21 cellular contexts compared by ENCODE assay signal in the genomic region with DNA sequence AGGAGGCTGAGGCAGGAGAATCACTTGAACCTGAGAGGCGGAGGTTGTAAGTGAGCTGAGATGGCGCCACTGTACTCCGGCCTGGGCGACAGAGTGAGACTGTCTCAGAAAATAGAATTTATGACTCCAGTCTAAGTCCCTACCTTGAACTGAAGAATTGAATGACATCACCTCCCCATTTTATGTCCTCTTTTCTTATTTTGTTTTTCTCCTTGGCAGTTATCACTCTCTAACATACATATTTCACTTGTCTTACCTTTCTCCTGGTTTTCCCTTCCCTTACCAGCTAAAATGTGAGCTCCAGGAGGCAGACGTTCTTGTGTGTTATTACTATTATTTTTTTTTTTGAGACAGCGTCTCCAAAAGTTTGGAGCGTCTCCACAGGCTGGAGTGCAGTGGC. TPM values are rescaled to one million over a fixed set of nuclear protein-coding genes. Genes with fewer than 3 reads are reported as not detected.
A peak's percentile ranks its signal among the peaks of the same experiment; 100 is the strongest.
DNase-seq lines count a peak whose midpoint lies in the region; ATAC-seq and TF ChIP-seq lines count a peak whose summit lies in the region.
"Had no signal": no experiment of that assay in that cellular context is flagged by ENCODE, and none has a peak within 500 bp of the region (broad histone marks: within the 10 kb centered on the region; RNA-seq: fewer than 3 reads in every experiment).

No MANE protein-coding gene starts in this region.

- H2BK5ac ChIP-seq in H9 (ENCODE audit: insufficient read length, low read length): no peak overlapping the region

- no peak overlapping the region for H3K18ac ChIP-seq in H9 (ENCODE audit: insufficient read length, low read depth, low read length)

- no peak overlapping the region for H2AK5ac ChIP-seq in H9 (ENCODE audit: insufficient read length, low read length)

- peaks cover 22% of the 10 kb centered on the region; the same call in 1 of the 2 replicates for H3K36me3 ChIP-seq in Loucy (ENCODE audit: insufficient read depth, low read length)

- POLR2A ChIA-PET in activated CD4-positive, alpha-beta T cell treated with anti-CD3 and anti-CD28 coated beads for 36 hours (lab: Charles Lee): interaction anchor here (0.6 to 0.7 kb wide), 4 partner anchors 70 to 1617 kb away, joined by 3 read pairs; no protein-coding TSS in a partner anchor

- H3K27me3 Mint-ChIP-seq in activated CD4-positive, alpha-beta T cell treated with anti-CD3 and anti-CD28 coated beads for 36 hours: no peaks in the 10 kb centered on the region
- H3K27me3 Mint-ChIP-seq in activated CD4-positive, alpha-beta T cell treated with anti-CD3 and anti-CD28 coated beads, Interleukin-2, amount 10 ng/mL, durations not matched to agents 24 days and 14 days: no peaks in the 10 kb centered on the region
- H3K27me3 Mint-ChIP-seq in CD14-positive monocyte (ENCODE audit: low read depth in 3 of 3): peaks cover 0 to under 1% (median 0%) of the 10 kb centered on the region in 3 donors
- H3K27me3 Mint-ChIP-seq in central memory CD8-positive, alpha-beta T cell: no peaks in the 10 kb centered on the region
- H3K27me3 Mint-ChIP-seq in H9 (ENCODE audit: low read depth): no peaks in the 10 kb centered on the region

- H2BK12ac ChIP-seq in H9 (ENCODE audit: insufficient read length, low read depth, low read length): no peak overlapping the region

- no peak overlapping the region for H4K5ac ChIP-seq in H9 (ENCODE audit: insufficient read length, low read depth, low read length)

- H3K79me2 ChIP-seq in Loucy (ENCODE audit: insufficient read depth, low read length) (peaks cover 94% of the 10 kb centered on the region), H9 (ENCODE audit: insufficient read depth, low read length) (peaks cover 9% of the 10 kb centered on the region; the same call in 1 of the 2 replicates)

- H4K20me1 ChIP-seq in Loucy (ENCODE audit: insufficient read depth, low read length, poor library complexity, severe bottlenecking) (peaks cover 47% of the 10 kb centered on the region), H9 (ENCODE audit: control insufficient read depth, insufficient read depth, insufficient read length) (peaks cover 4% of the 10 kb centered on the region)

- H3K9me2 ChIP-seq in Loucy (replicated peaks; ENCODE audit: low read depth, low read length): no peaks in the 10 kb centered on the region

- no peak overlapping the region for H3K9ac ChIP-seq in Loucy (ENCODE audit: low read depth, low read length, poor library complexity, severe bottlenecking)
- no peak overlapping the region for H3K9ac ChIP-seq in H9 (ENCODE audit: extremely low read depth, insufficient read length, low read length)
- H3K9ac ChIP-seq: GM23248 had no signal

- no peak overlapping the region for H3T11ph ChIP-seq in H9 (ENCODE audit: low read length)

- H3K79me1 ChIP-seq in H9 (ENCODE audit: insufficient read depth, low read depth, low read length, poor library complexity, severe bottlenecking): no peaks in the 10 kb centered on the region

- TF ChIP-seq CTCF in CD14-positive monocyte (IDR thresholded peaks at IDR 0.05): no peak
- no peak for TF ChIP-seq CTCF in Loucy (conservative IDR thresholded peaks at IDR 0.05; ENCODE audit: low read length)
- no peak for TF ChIP-seq CTCF in H9 (conservative IDR thresholded peaks at IDR 0.05)

- H3K27ac ChIP-seq in H9 (ENCODE audit: insufficient read length, low read depth, low read length): no peak overlapping the region
- H3K27ac ChIP-seq: C4-2B, GM23248 had no signal

- DNase-seq in activated CD4-positive, alpha-beta T cell treated with anti-CD3 and anti-CD28 coated beads for 36 hours: no peak
- no peak for DNase-seq in activated CD4-positive, alpha-beta T cell treated with anti-CD3 and anti-CD28 coated beads, Interleukin-2, amount 10 ng/mL, durations not matched to agents 24 days and 14 days
- no peak for DNase-seq in CD14-positive monocyte (ENCODE audit: low spot score)
- no peak for DNase-seq in central memory CD8-positive, alpha-beta T cell (ENCODE audit: low spot score in 2 of 2)
- DNase-seq in H9: no peak
- DNase-seq in AG08396 (ENCODE audit: low spot score): no peak
- DNase-seq: 8988T, DND-41, GDM1, GM23248, HFFc6, KG1, NCI-H1092 treated with DMSO at 0.1 percent for 48 hours, NCI-H1694, NCI-H2107, NCI-H226, PC-3 had no signal

- H4K8ac ChIP-seq in H9 (replicated peaks; ENCODE audit: insufficient read length, low read depth, low read length): no peak overlapping the region

- H3K9me3 ChIP-seq in Loucy (ENCODE audit: insufficient read depth, low read depth, low read length): no peaks in the 10 kb centered on the region
- no peaks in the 10 kb centered on the region for H3K9me3 ChIP-seq in H9 (ENCODE audit: control insufficient read depth, low read depth, low read length)

- no peak overlapping the region for H4K91ac ChIP-seq in H9 (ENCODE audit: insufficient read length, low read depth, low read length)

- no peak overlapping the region for H2BK120ac ChIP-seq in H9 (ENCODE audit: low read depth, low read length, poor library complexity, severe bottlenecking)

- no peak overlapping the region for H3K23ac ChIP-seq in H9 (ENCODE audit: insufficient read length, low read depth, low read length)

- intact Hi-C loops in activated CD4-positive, alpha-beta T cell treated with anti-CD3 and anti-CD28 coated beads for 36 hours (cut with DNase I, micrococcal nuclease): no loop called here
- intact Hi-C loops in activated CD4-positive, alpha-beta T cell treated with anti-CD3 and anti-CD28 coated beads, Interleukin-2, amount 10 ng/mL, durations not matched to agents 24 days and 14 days (cut with micrococcal nuclease): no loop called here
- intact Hi-C loops in CD14-positive monocyte (cut with micrococcal nuclease): no loop called here

- no peak overlapping the region for H3K4ac ChIP-seq in H9 (ENCODE audit: low read depth, low read length)

- H3K4me2 ChIP-seq in Loucy (ENCODE audit: low read depth, low read length, poor library complexity, severe bottlenecking) (peak overlapping the region; percentile 66), H9 (ENCODE audit: insufficient read depth, insufficient read length, low read length) (no peak overlapping the region)

- no peak overlapping the region for H3K4me3 ChIP-seq in Loucy (ENCODE audit: low read length, poor library complexity, severe bottlenecking)
- H3K4me3 ChIP-seq: GM23248 had no signal

- H3F3A ChIP-seq in Loucy (ENCODE audit: low read depth): no peaks in the 10 kb centered on the region

- no peak overlapping the region for H3K4me3 Mint-ChIP-seq in activated CD4-positive, alpha-beta T cell treated with anti-CD3 and anti-CD28 coated beads for 36 hours
- H3K4me3 Mint-ChIP-seq in activated CD4-positive, alpha-beta T cell treated with anti-CD3 and anti-CD28 coated beads, Interleukin-2, amount 10 ng/mL, durations not matched to agents 24 days and 14 days: no peak overlapping the region
- no peak overlapping the region for H3K4me3 Mint-ChIP-seq in CD14-positive monocyte
- no peak overlapping the region for H3K4me3 Mint-ChIP-seq in central memory CD8-positive, alpha-beta T cell
- H3K4me3 Mint-ChIP-seq in H9: no peak overlapping the region
- H3K4me3 Mint-ChIP-seq: HFFc6 had no signal

- no peaks in the 10 kb centered on the region for H3K27me3 ChIP-seq in Loucy (ENCODE audit: insufficient read depth, low read length, poor library complexity, severe bottlenecking)
- H3K27me3 ChIP-seq in H9 (ENCODE audit: insufficient read depth, low read length): no peaks in the 10 kb centered on the region

- no peaks in the 10 kb centered on the region for H3K9me3 Mint-ChIP-seq in activated CD4-positive, alpha-beta T cell treated with anti-CD3 and anti-CD28 coated beads for 36 hours (ENCODE audit: low read depth)
- no peaks in the 10 kb centered on the region for H3K9me3 Mint-ChIP-seq in activated CD4-positive, alpha-beta T cell treated with anti-CD3 and anti-CD28 coated beads, Interleukin-2, amount 10 ng/mL, durations not matched to agents 24 days and 14 days
- H3K9me3 Mint-ChIP-seq in CD14-positive monocyte: peaks cover 0 to 4% (median 0%) of the 10 kb centered on the region in 7 donors
- H3K9me3 Mint-ChIP-seq in central memory CD8-positive, alpha-beta T cell: no peaks in the 10 kb centered on the region
- H3K9me3 Mint-ChIP-seq in H9: no peaks in the 10 kb centered on the region
- H3K9me3 Mint-ChIP-seq: HFFc6 had no signal

- no peaks in the 10 kb centered on the region for H3K23me2 ChIP-seq in H9 (ENCODE audit: insufficient read length, low read depth, low read length, poor library complexity, severe bottlenecking)

- CTCF ChIA-PET in activated CD4-positive, alpha-beta T cell treated with anti-CD3 and anti-CD28 coated beads for 36 hours (lab: Charles Lee): interaction anchor here (0.6 to 0.9 kb wide), 5 partner anchors 8 to 1292 kb away, joined by 3 to 5 read pairs (median 3); no protein-coding TSS in a partner anchor

- H2BK15ac ChIP-seq in H9 (ENCODE audit: low read depth, low read length): no peak overlapping the region

- no peak overlapping the region for H2BK20ac ChIP-seq in H9 (ENCODE audit: low read depth, low read length, poor library complexity, severe bottlenecking)

- no peak overlapping the region for H3K14ac ChIP-seq in H9 (ENCODE audit: insufficient read depth, low read length)

- H3K56ac ChIP-seq in H9 (ENCODE audit: insufficient read length, low read depth, low read length): no peak overlapping the region

- H2AFZ ChIP-seq in Loucy (ENCODE audit: low read length): no peak overlapping the region
- H2AFZ ChIP-seq in H9 (ENCODE audit: low read length): no peak overlapping the region
- H2AFZ ChIP-seq: GM23248 had no signal

- H3K4me1 ChIP-seq in Loucy (ENCODE audit: insufficient read depth, low read length, poor library complexity, severe bottlenecking): peaks cover 36% of the 10 kb centered on the region
- peaks cover 2% of the 10 kb centered on the region; the same call in 1 of the 2 replicates for H3K4me1 ChIP-seq in H9 (ENCODE audit: insufficient read depth, low read length)

- H3K4me1 Mint-ChIP-seq in activated CD4-positive, alpha-beta T cell treated with anti-CD3 and anti-CD28 coated beads for 36 hours: peaks cover 84% of the 10 kb centered on the region
- H3K4me1 Mint-ChIP-seq in activated CD4-positive, alpha-beta T cell treated with anti-CD3 and anti-CD28 coated beads, Interleukin-2, amount 10 ng/mL, durations not matched to agents 24 days and 14 days: peaks cover 50% of the 10 kb centered on the region
- H3K4me1 Mint-ChIP-seq in CD14-positive monocyte: peaks cover 26% of the 10 kb centered on the region
- H3K4me1 Mint-ChIP-seq in central memory CD8-positive, alpha-beta T cell: peaks cover 75% of the 10 kb centered on the region
- peaks cover 3 to 6% of the 10 kb centered on the region in 2 experiments for H3K4me1 Mint-ChIP-seq in H9

- WGBS in H9 (ENCODE audit: extremely low coverage, insufficient read length, low lambda C conversion rate): no CpG with 5 or more reads among the region's 7 CpGs

- peak overlapping the region; percentile 47 for H3K27ac Mint-ChIP-seq in activated CD4-positive, alpha-beta T cell treated with anti-CD3 and anti-CD28 coated beads for 36 hours
- no peak overlapping the region for H3K27ac Mint-ChIP-seq in activated CD4-positive, alpha-beta T cell treated with anti-CD3 and anti-CD28 coated beads, Interleukin-2, amount 10 ng/mL, durations not matched to agents 24 days and 14 days
- H3K27ac Mint-ChIP-seq in CD14-positive monocyte (peak overlapping the region in 4 of 7 donors; percentile 11 to 85 (median 54)), H9 (no peak overlapping the region; a peak in 1 of 7 replicates)
- H3K27ac Mint-ChIP-seq in central memory CD8-positive, alpha-beta T cell (ENCODE audit: low read depth): peak overlapping the region; percentile 70
- H3K27ac Mint-ChIP-seq: HFFc6 had no signal

- ATAC-seq in activated CD4-positive, alpha-beta T cell treated with anti-CD3 and anti-CD28 coated beads for 36 hours: no peak
- no peak for ATAC-seq in central memory CD8-positive, alpha-beta T cell (replicated peaks; ENCODE audit: extremely low read depth, poor library complexity, severe bottlenecking)
- no peak for ATAC-seq in HG02588 (IDR thresholded peaks at IDR 0.05; ENCODE audit: unreplicated experiment)
- ATAC-seq: PC-3 had no signal

- H3K36me3 Mint-ChIP-seq in activated CD4-positive, alpha-beta T cell treated with anti-CD3 and anti-CD28 coated beads for 36 hours (ENCODE audit: low read depth): peaks cover 80% of the 10 kb centered on the region
- peaks cover 78% of the 10 kb centered on the region for H3K36me3 Mint-ChIP-seq in activated CD4-positive, alpha-beta T cell treated with anti-CD3 and anti-CD28 coated beads, Interleukin-2, amount 10 ng/mL, durations not matched to agents 24 days and 14 days (ENCODE audit: low read depth)
- peaks cover 63 to 83% of the 10 kb centered on the region in 2 donors for H3K36me3 Mint-ChIP-seq in CD14-positive monocyte
- peaks cover 48% of the 10 kb centered on the region for H3K36me3 Mint-ChIP-seq in central memory CD8-positive, alpha-beta T cell (ENCODE audit: insufficient read depth)
- peaks cover 49 to 81% (median 66%) of the 10 kb centered on the region in 3 experiments for H3K36me3 Mint-ChIP-seq in H9 (ENCODE audit: insufficient read depth in 1 of 3, low read depth in 3 of 3)

RNA-seq across cellular contexts. Expression of a gene that starts 7.6 kb away (rescaled TPM):
- total RNA-seq in activated CD4-positive, alpha-beta T cell treated with anti-CD3 and anti-CD28 coated beads for 36 hours: 10 to 100 TPM; 40.0 to 40.2 TPM
- total RNA-seq in activated CD4-positive, alpha-beta T cell treated with anti-CD3 and anti-CD28 coated beads, Interleukin-2, amount 10 ng/mL, durations not matched to agents 24 days and 14 days: 70.9 and 74.4 TPM in 2 replicates
- polyA plus RNA-seq in CD14-positive monocyte: 1 to 10 TPM; 6.0 TPM
- 34.4 and 34.5 TPM in 2 replicates for total RNA-seq in H9 (2021)

RNA-seq across cellular contexts. Expression of a gene that starts 36.9 kb away (rescaled TPM):
- under 1 TPM; 0.19 to 0.30 TPM for total RNA-seq in activated CD4-positive, alpha-beta T cell treated with anti-CD3 and anti-CD28 coated beads for 36 hours
- 0.43 and 1.3 TPM in 2 replicates for total RNA-seq in activated CD4-positive, alpha-beta T cell treated with anti-CD3 and anti-CD28 coated beads, Interleukin-2, amount 10 ng/mL, durations not matched to agents 24 days and 14 days
- polyA plus RNA-seq in CD14-positive monocyte: 1 to 10 TPM; 2.3 to 7.0 TPM
- total RNA-seq in H9 (2021): 1.3 TPM in 1 of 2 replicates, not detected in the other
- total RNA-seq: GM23248, MCF 10A, PC-3 had no signal

Comparison
In these comparisons a context has a peak if more than half of its experiments do, and no peak if none do; other contexts are left out.
1. H3K27ac Mint-ChIP-seq: peak in activated CD4-positive, alpha-beta T cell treated with anti-CD3 and anti-CD28 coated beads for 36 hours (single experiment), CD14-positive monocyte (4 of 7) and central memory CD8-positive, alpha-beta T cell (single experiment); none in activated CD4-positive, alpha-beta T cell treated with anti-CD3 and anti-CD28 coated beads, Interleukin-2, amount 10 ng/mL, durations not matched to agents 24 days and 14 days (single experiment) and H9 (0 of 3).